Comparison of ENCODE assay signal across 21 cellular contexts in the genomic region with DNA sequence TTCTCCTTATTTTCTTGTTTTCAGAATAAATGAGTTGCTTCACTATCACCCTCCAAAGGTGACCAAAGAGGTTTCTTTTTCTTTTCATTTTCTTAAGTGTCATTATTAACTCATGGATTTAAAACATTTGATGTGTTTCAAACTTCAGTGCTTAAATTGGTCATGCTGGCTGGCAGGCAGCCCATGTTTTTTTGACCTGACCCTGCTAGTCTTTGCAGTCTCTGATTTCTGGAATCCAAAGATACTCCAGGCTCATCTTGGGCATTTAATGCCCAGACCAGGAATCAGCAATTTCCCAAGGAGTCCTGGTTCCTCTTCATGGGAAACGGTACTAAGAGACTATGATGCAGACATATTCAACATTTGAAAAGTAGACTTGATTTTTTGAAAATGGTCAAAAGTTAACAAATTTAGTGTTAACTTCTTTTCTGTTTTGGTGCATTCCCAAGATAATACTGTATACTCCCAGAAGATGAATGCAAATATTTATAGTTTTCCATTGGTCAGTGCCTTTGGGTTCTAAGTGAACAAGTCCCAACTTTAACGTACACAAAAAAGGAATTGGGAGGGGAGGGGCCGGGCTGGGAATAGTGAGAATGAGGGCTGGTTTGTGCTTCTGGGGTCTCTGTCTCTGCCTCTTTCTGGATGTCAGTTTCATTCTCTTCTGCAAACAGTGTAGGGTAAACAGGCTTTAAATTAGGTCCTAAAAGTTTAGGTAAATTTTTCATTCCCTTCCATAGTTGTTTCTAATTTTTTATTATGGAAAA. TPM values are rescaled to one million over a fixed set of nuclear protein-coding genes. Genes with fewer than 3 reads are reported as not detected.
DNase-seq lines count a peak whose midpoint lies in the region; ATAC-seq and TF ChIP-seq lines count a peak whose summit lies in the region.
"Had no signal": no experiment of that assay in that cellular context is flagged by ENCODE, and none has a peak within 500 bp of the region (broad histone marks: within the 10 kb centered on the region; RNA-seq: fewer than 3 reads in every experiment).

No MANE protein-coding gene starts in this region.

- H3K4me3 ChIP-seq in adipocyte (ENCODE audit: low read length): no peak overlapping the region
- no peak overlapping the region for H3K4me3 ChIP-seq in choroid plexus epithelial cell (ENCODE audit: low read depth, low read length)
- H3K4me3 ChIP-seq in thyroid gland (replicated peaks in 1 of 3): no peak overlapping the region
- H3K4me3 ChIP-seq: K562, MG63, PC-9 had no signal

- H3K36me3 ChIP-seq in adipocyte (ENCODE audit: control insufficient read depth, insufficient read depth, low read length, severe bottlenecking) (peaks cover 51% of the 10 kb centered on the region), thyroid gland (peaks cover 31 to 35% of the 10 kb centered on the region in 2 donors)

- no peak for TF ChIP-seq POLR2A in thyroid gland (IDR thresholded peaks at IDR 0.05)

- 80 to 84% methylated on average over 3 of the region's 3 CpGs for WGBS in thyroid gland, 2 donors

- no peaks in the 10 kb centered on the region for H3K27me3 ChIP-seq in adipocyte (replicated peaks; ENCODE audit: control insufficient read depth, insufficient read depth, low read length)
- H3K27me3 ChIP-seq in thyroid gland: no peaks in the 10 kb centered on the region
- H3K27me3 ChIP-seq: MG63 had no signal

- DNase-seq in adipocyte (ENCODE audit: low read depth) (peak; percentile 39), choroid plexus epithelial cell (ENCODE audit: low read depth) (peak; percentile 65), left lobe of liver (ENCODE audit: low spot score) (no peak), thyroid gland (peak; percentile 72 to 75), NCI-H1048 (lab: John Stamatoyannopoulos, UW) (no peak), activated gamma-delta T cell treated with Interleukin-2 at 50 U/mL for 16 hours (no peak)
- DNase-seq: Calu3; CD8-positive, alpha-beta memory T cell; DMS79 treated with DMSO at 0.1 percent for 48 hours; MG63; NCI-H2029; NCI-H446; NCI-H524 treated with DMSO at 0.1 percent for 48 hours; NCI-H774; PC-9 had no signal

- no peak overlapping the region for H3K9ac ChIP-seq in adipocyte (ENCODE audit: low read length)

- H3K4me1 ChIP-seq in adipocyte (ENCODE audit: control insufficient read depth, insufficient read depth, low read length) (peaks cover 11% of the 10 kb centered on the region), thyroid gland (peaks cover 3 to 16% of the 10 kb centered on the region in 2 donors)

- intact Hi-C loops in thyroid gland (cut with DNase I): no loop called here

- no peak overlapping the region for H3K27ac ChIP-seq in thyroid gland
- H3K27ac ChIP-seq: PC-9 had no signal

- peak; percentile 36 for ATAC-seq in left lobe of liver
- ATAC-seq in esophagus mucosa: no peak
- ATAC-seq: HepG2, K562, Right ventricle myocardium inferior had no signal

- H3K9me3 ChIP-seq in adipocyte (ENCODE audit: control insufficient read depth, low read length) (no peaks in the 10 kb centered on the region), thyroid gland (no peaks in the 10 kb centered on the region)
- H3K9me3 ChIP-seq: MG63 had no signal

- TF ChIP-seq CTCF in choroid plexus epithelial cell (conservative IDR thresholded peaks at IDR 0.05; ENCODE audit: low read depth, low read length): no peak
- no peak for TF ChIP-seq CTCF in thyroid gland (IDR thresholded peaks at IDR 0.05)

RNA-seq across cellular contexts. Expression of a gene that starts 19.8 kb away (rescaled TPM):
- total RNA-seq in left lobe of liver (19.0 TPM), thyroid gland (10 to 100 TPM; 56.9 to 75.5 (median 71.4) TPM), esophagus mucosa (19.8 TPM)

RNA-seq across cellular contexts. Expression of a gene that starts 48.5 kb away (rescaled TPM):
- total RNA-seq in left lobe of liver: 0.28 TPM
- total RNA-seq in thyroid gland: 100 to 1,000 TPM in 3 of 4 donors, 10 to 100 TPM in 1; 99.5 to 203 (median 142) TPM
- total RNA-seq in esophagus mucosa: 0.48 TPM
- total RNA-seq: Calu3, HT1080, K562, RPMI7951 had no signal

Comparison
In these comparisons a context has a peak if more than half of its experiments do, and no peak if none do; other contexts are left out.
1. DNase-seq: peak in adipocyte (single experiment), choroid plexus epithelial cell (single experiment) and thyroid gland (2 of 2); none in left lobe of liver (single experiment), NCI-H1048 (single experiment) and activated gamma-delta T cell treated with Interleukin-2 at 50 U/mL for 16 hours (single experiment).
2. RNA of a gene that starts 48.5 kb away (total RNA-seq): 99.5 to 203 TPM in thyroid gland; 0.48 TPM in esophagus mucosa (single experiment) and 0.28 TPM in left lobe of liver (single experiment); every median in the first group is over 10 times any median in the second.